Comparison of ENCODE assay signal across 9 cellular contexts in the genomic region with DNA sequence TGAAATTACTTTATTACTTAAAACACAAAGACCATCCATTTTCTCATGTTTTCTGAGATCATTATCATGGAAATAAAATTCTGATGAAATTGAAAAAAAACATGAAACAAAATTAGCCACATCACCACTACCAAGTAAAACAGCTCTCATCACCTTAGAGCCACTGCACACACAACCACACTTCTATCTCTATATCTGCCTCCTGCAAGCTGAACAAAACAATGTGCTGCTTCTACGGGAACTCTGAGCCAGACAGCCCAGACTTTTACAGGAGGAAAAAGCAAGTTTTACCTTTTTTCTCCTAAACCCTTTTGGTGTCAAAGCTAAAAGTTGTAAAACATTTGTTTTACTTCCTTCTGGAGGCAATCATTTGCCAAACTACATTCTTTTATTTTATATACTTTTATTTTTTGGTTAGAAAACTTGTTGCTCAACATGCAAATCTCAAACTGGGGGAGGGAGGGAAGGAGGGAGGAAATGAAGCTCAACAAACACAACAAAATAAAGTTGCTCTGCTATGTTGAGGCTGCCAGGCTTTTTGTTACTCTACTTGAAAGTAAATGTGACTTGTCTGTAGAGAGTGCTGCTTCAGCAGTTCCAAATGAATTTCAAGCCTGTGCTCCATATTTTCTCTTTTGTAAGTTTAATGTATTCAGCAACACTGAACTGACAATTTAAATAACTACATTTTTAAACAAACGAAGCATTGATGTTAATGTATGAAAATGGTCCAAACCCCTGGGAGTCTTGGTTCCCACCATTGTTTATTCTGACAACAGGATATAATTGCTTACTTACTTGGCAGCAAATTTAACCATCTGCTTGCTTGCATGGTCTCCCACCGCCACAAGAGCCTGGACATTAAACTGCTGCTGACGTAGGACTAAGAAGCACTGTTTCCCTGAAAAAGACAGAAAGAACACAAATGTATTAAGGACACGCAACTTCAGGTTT. TPM values are rescaled to one million over a fixed set of nuclear protein-coding genes. Genes with fewer than 3 reads are reported as not detected.
DNase-seq lines count a peak whose midpoint lies in the region; FAIRE-seq and TF ChIP-seq lines count a peak whose summit lies in the region.
"Had no signal": no experiment of that assay in that cellular context is flagged by ENCODE, and none has a peak within 500 bp of the region (broad histone marks: within the 10 kb centered on the region; RNA-seq: fewer than 3 reads in every experiment).

No MANE protein-coding gene starts in this region.

- H3K27ac ChIP-seq in kidney (ENCODE audit: low read depth in 2 of 2, low read length in 2 of 2) = no peak overlapping the region

- no peaks in the 10 kb centered on the region for H3K27me3 Mint-ChIP-seq in brain
- H3K27me3 Mint-ChIP-seq in nephron progenitor cell (ENCODE audit: low read depth, poor library complexity) = no peaks in the 10 kb centered on the region

- no peak for TF ChIP-seq CTCF in brain (conservative IDR thresholded peaks at IDR 0.05)
- no peak for TF ChIP-seq CTCF in nephron progenitor cell (IDR thresholded peaks at IDR 0.05)
- TF ChIP-seq CTCF in kidney (IDR thresholded peaks at IDR 0.05; ENCODE audit: borderline replicate concordance, extremely low read depth, insufficient read depth) = no peak

- peaks cover 3 to 8% of the 10 kb centered on the region in 2 donors for H3K4me1 ChIP-seq in kidney (ENCODE audit: control insufficient read depth in 1 of 2, insufficient read depth in 1 of 2, low read depth in 1 of 2, low read length in 2 of 2)

- H3K4me3 Mint-ChIP-seq in brain (peak overlapping the region; percentile 52 to 78 (median 58)), nephron progenitor cell (peak overlapping the region; percentile 48)

- DNase-seq in DMS79 treated with DMSO at 0.1 percent for 48 hours (lab: John Stamatoyannopoulos, UW) = peak; percentile 95
- DNase-seq in NCI-H146 treated with DMSO at 0.1 percent for 48 hours (lab: John Stamatoyannopoulos, UW; ENCODE audit: unreplicated experiment) = peak; percentile 50
- no peak for DNase-seq in nephron progenitor cell
- no peak for DNase-seq in UCSD-AML1 (lab: John Stamatoyannopoulos, UW; ENCODE audit: unreplicated experiment)
- no peak for DNase-seq in kidney
- no peak for DNase-seq in activated gamma-delta T cell treated with Interleukin-2 at 50 U/mL for 16 hours
- DNase-seq in germinal center (ENCODE audit: low spot score) = no peak

- H3K27ac Mint-ChIP-seq in brain = peak overlapping the region; percentile 60 to 97 (median 88)
- peak overlapping the region; percentile 95 for H3K27ac Mint-ChIP-seq in nephron progenitor cell

- H3K9me3 ChIP-seq in kidney (ENCODE audit: control insufficient read depth in 1 of 2, low read length in 2 of 2) = no peaks in the 10 kb centered on the region
- H3K9me3 ChIP-seq: gastroesophageal sphincter had no signal

- intact Hi-C loops in kidney (cut with DNase I) = no loop called here

- H3K36me3 Mint-ChIP-seq in brain (peaks cover 50% of the 10 kb centered on the region), nephron progenitor cell (ENCODE audit: low read depth) (peaks cover 43% of the 10 kb centered on the region)

- H3K36me3 ChIP-seq in kidney (ENCODE audit: control insufficient read depth in 1 of 2, insufficient read depth in 2 of 2, low read length in 2 of 2) = no peaks in the 10 kb centered on the region
- H3K36me3 ChIP-seq: gastroesophageal sphincter had no signal

- no peak for FAIRE-seq in kidney (lab: Jason Lieb, UNC)

- peaks cover 63% of the 10 kb centered on the region for H3K4me1 Mint-ChIP-seq in brain
- peaks cover 49% of the 10 kb centered on the region for H3K4me1 Mint-ChIP-seq in nephron progenitor cell

- H3K4me3 ChIP-seq in kidney (ENCODE audit: low read length in 2 of 2) = no peak overlapping the region
- H3K4me3 ChIP-seq: gastroesophageal sphincter had no signal

- H3K9ac ChIP-seq in kidney (ENCODE audit: low read length in 2 of 2) = no peak overlapping the region

- H3K9me3 Mint-ChIP-seq in brain = no peaks in the 10 kb centered on the region
- H3K9me3 Mint-ChIP-seq in nephron progenitor cell = no peaks in the 10 kb centered on the region

RNA-seq across cellular contexts. Expression of a gene that starts 24.6 kb away (rescaled TPM):
- 51.3 TPM for polyA plus RNA-seq in brain (ENCODE audit: insufficient read depth, low read depth, low replicate concordance)
- total RNA-seq in kidney = 77.4 TPM
- polyA plus RNA-seq in kidney (ENCODE audit: insufficient read depth, low read depth, low replicate concordance) = 39.5 TPM

Comparison
In these comparisons a context has a peak if more than half of its experiments do, and no peak if none do; other contexts are left out.
1. DNase-seq: peak in DMS79 treated with DMSO at 0.1 percent for 48 hours (single experiment) and NCI-H146 treated with DMSO at 0.1 percent for 48 hours (single experiment); none in nephron progenitor cell (single experiment), UCSD-AML1 (single experiment), kidney (single experiment), activated gamma-delta T cell treated with Interleukin-2 at 50 U/mL for 16 hours (single experiment) and germinal center (single experiment).